ENCODE assay signal across 8 cellular contexts in genomic region chr2:127324635-127325034, GRCh38. TPM values are rescaled to one million over a fixed set of nuclear protein-coding genes. Genes with fewer than 3 reads are reported as not detected.
DNase-seq lines count a peak whose midpoint lies in the region; ATAC-seq, FAIRE-seq and TF ChIP-seq lines count a peak whose summit lies in the region.

No MANE protein-coding gene starts in this region.

- no peak overlapping the region for H4K91ac ChIP-seq in trophoblast cell (ENCODE audit: low read depth, low read length)

- DNase-seq in A673 (ENCODE audit: low spot score) (peak; percentile 66), OCI-M1 (lab: John Stamatoyannopoulos, UW) (peak; percentile 60), endothelial cell of umbilical vein (ENCODE audit: low read depth, low spot score) (peak; percentile 66), trophoblast cell (peak; percentile 28 to 67), T-helper 17 cell (no peak), NCI-H1930 (lab: John Stamatoyannopoulos, UW) (no peak)

- FAIRE-seq in endothelial cell of umbilical vein (lab: Jason Lieb, UNC), result peak; percentile 48

- no peak overlapping the region for H2BK12ac ChIP-seq in trophoblast cell (ENCODE audit: low read length)

- no peak for TF ChIP-seq POLR2A in endothelial cell of umbilical vein (IDR thresholded peaks at IDR 0.05; ENCODE audit: low read depth, low read length)

- H3K79me2 ChIP-seq in endothelial cell of umbilical vein (ENCODE audit: control insufficient read depth, insufficient read depth, low read length) (no peaks in the 10 kb centered on the region), trophoblast cell (ENCODE audit: control insufficient read depth, insufficient read depth, low read length, poor library complexity) (no peaks in the 10 kb centered on the region)

- H3K23ac ChIP-seq in trophoblast cell (ENCODE audit: low read length), result no peak overlapping the region

- H3K9me1 ChIP-seq in endothelial cell of umbilical vein (replicated peaks; ENCODE audit: control insufficient read depth, extremely low read depth, insufficient read depth, low read length), result no peaks in the 10 kb centered on the region

- H3K27me3 ChIP-seq in A673 (replicated peaks; ENCODE audit: insufficient read depth, low read depth, low read length, poor library complexity) (no peaks in the 10 kb centered on the region), endothelial cell of umbilical vein (ENCODE audit: control insufficient read depth in 2 of 2, insufficient read depth in 2 of 2, low read length in 2 of 2) (no peaks in the 10 kb centered on the region), trophoblast cell (ENCODE audit: insufficient read depth, low read length) (no peaks in the 10 kb centered on the region)

- H3K27ac Mint-ChIP-seq in T-helper 17 cell, result no peak overlapping the region

- H4K20me1 ChIP-seq in endothelial cell of umbilical vein (replicated peaks; ENCODE audit: control insufficient read depth, extremely low read depth, insufficient read depth, low read length), result no peaks in the 10 kb centered on the region

- no peaks in the 10 kb centered on the region for H3K27me3 Mint-ChIP-seq in T-helper 17 cell

- peaks cover 31% of the 10 kb centered on the region for H3K36me3 ChIP-seq in A673 (ENCODE audit: insufficient read depth, low read length, poor library complexity, severe bottlenecking)
- H3K36me3 ChIP-seq in endothelial cell of umbilical vein (ENCODE audit: control insufficient read depth in 2 of 2, extremely low read depth in 1 of 2, insufficient read depth in 2 of 2, low read length in 2 of 2), result peaks cover 2% of the 10 kb centered on the region in 2 experiments
- peaks cover 7 to 9% of the 10 kb centered on the region in 2 experiments for H3K36me3 ChIP-seq in trophoblast cell (ENCODE audit: control insufficient read depth in 1 of 2, insufficient read depth in 2 of 2, low read length in 2 of 2)

- BruUV-seq in A673 (replicated peaks; lab: Mats Ljungman, UMichigan) (no TSS peak), endothelial cell of umbilical vein (replicated peaks; lab: Mats Ljungman, UMichigan) (no TSS peak)

- POLR2A ChIA-PET in A673 (lab: Charles Lee; ENCODE audit: low non-redundant PET) (no interaction called here), endothelial cell of umbilical vein (lab: Charles Lee) (no interaction called here)

- H3K9me3 ChIP-seq in A673 (ENCODE audit: low read depth, low read length, poor library complexity, severe bottlenecking) (no peaks in the 10 kb centered on the region), endothelial cell of umbilical vein (replicated peaks; ENCODE audit: control insufficient read depth, insufficient read depth, low read length) (no peaks in the 10 kb centered on the region), trophoblast cell (ENCODE audit: insufficient read depth, low read depth, low read length) (no peaks in the 10 kb centered on the region), T-helper 17 cell (ENCODE audit: control insufficient read depth, low read length, poor library complexity, severe bottlenecking) (no peaks in the 10 kb centered on the region)

- no peak overlapping the region for H3K4me3 Mint-ChIP-seq in T-helper 17 cell

- ATAC-seq in HG03139 (IDR thresholded peaks at IDR 0.05; ENCODE audit: unreplicated experiment) (no peak), T-helper 17 cell (no peak)

- no peak overlapping the region for H3K18ac ChIP-seq in trophoblast cell (ENCODE audit: low read length)

- H3K4me1 ChIP-seq in A673 (ENCODE audit: insufficient read depth, low read length, poor library complexity, severe bottlenecking) (no peaks in the 10 kb centered on the region), endothelial cell of umbilical vein (ENCODE audit: control insufficient read depth, extremely low read depth, insufficient read depth, low read length) (no peaks in the 10 kb centered on the region), trophoblast cell (ENCODE audit: control insufficient read depth in 1 of 2, insufficient read depth in 2 of 2, low read length in 2 of 2) (no peaks in the 10 kb centered on the region)

- H3K27ac ChIP-seq in A673 (ENCODE audit: low read depth, low read length, poor library complexity, severe bottlenecking) (no peak overlapping the region), endothelial cell of umbilical vein (ENCODE audit: insufficient read depth, low read depth, low read length) (no peak overlapping the region), trophoblast cell (ENCODE audit: low read depth, low read length) (no peak overlapping the region)

- H3K4me1 Mint-ChIP-seq in T-helper 17 cell, result no peaks in the 10 kb centered on the region

- no peak overlapping the region for H2AK5ac ChIP-seq in trophoblast cell (ENCODE audit: low read length)

- H3K9ac ChIP-seq in endothelial cell of umbilical vein (replicated peaks; ENCODE audit: extremely low read depth, insufficient read depth, low read length) (no peak overlapping the region), trophoblast cell (ENCODE audit: low read length) (no peak overlapping the region)

- no CpG with 5 or more reads among the region's 3 CpGs for WGBS in trophoblast cell (ENCODE audit: extremely low coverage, insufficient coverage, insufficient read length)

- no peak overlapping the region for H2BK120ac ChIP-seq in trophoblast cell (ENCODE audit: insufficient read depth, low read length, poor library complexity)

- no peak overlapping the region for H3K4me3 ChIP-seq in A673 (ENCODE audit: low read depth, low read length, poor library complexity, severe bottlenecking)
- H3K4me3 ChIP-seq in endothelial cell of umbilical vein (replicated peaks in 1 of 3; ENCODE audit: insufficient read depth in 1 of 3, low read depth in 1 of 3, low read length in 3 of 3), result no peak overlapping the region
- H3K4me3 ChIP-seq in trophoblast cell (ENCODE audit: low read depth, low read length), result no peak overlapping the region

- no peak overlapping the region for H2AFZ ChIP-seq in endothelial cell of umbilical vein (ENCODE audit: low read depth, low read length)
- H2AFZ ChIP-seq in trophoblast cell (ENCODE audit: insufficient read depth, low read length, poor library complexity), result no peak overlapping the region

- peak; percentile 78 for TF ChIP-seq CTCF in A673 (conservative IDR thresholded peaks at IDR 0.05; ENCODE audit: low read depth, low read length)
- TF ChIP-seq CTCF in GM12874 (IDR thresholded peaks at IDR 0.05; ENCODE audit: insufficient read depth, low read depth, low read length), result peak; percentile 33; the same call in 1 of the 2 replicates
- peak; percentile 38 to 48 for TF ChIP-seq CTCF in endothelial cell of umbilical vein (IDR thresholded peaks at IDR 0.05; ENCODE audit: extremely low read depth in 1 of 2, insufficient read depth in 1 of 2, low read depth in 1 of 2, low read length in 2 of 2)

- dilution Hi-C loops in endothelial cell of umbilical vein (cut with MboI; ENCODE audit: extremely low pct_ligation_motif_present, low sequenced_read_pairs), result no loop called here

- H3K4me2 ChIP-seq in endothelial cell of umbilical vein (ENCODE audit: insufficient read depth, low read length) (no peak overlapping the region), trophoblast cell (ENCODE audit: low read length) (no peak overlapping the region)

- no peak overlapping the region for H4K12ac ChIP-seq in trophoblast cell (ENCODE audit: low read depth, low read length)

- no peak overlapping the region for H2BK5ac ChIP-seq in trophoblast cell (ENCODE audit: low read depth, low read length, poor library complexity)

- H4K8ac ChIP-seq in trophoblast cell (ENCODE audit: low read depth, low read length), result no peak overlapping the region

- no peak overlapping the region for H3K14ac ChIP-seq in trophoblast cell (ENCODE audit: low read length)

- peaks cover 5% of the 10 kb centered on the region for H3K36me3 Mint-ChIP-seq in T-helper 17 cell (ENCODE audit: low read depth)

- intact Hi-C loops in A673 (cut with micrococcal nuclease; ENCODE audit: unreplicated experiment), result loop anchor here (1.0 to 5.0 kb wide), 3 partner anchors 127 to 324 kb away; no protein-coding TSS in a partner anchor
- intact Hi-C loops in endothelial cell of umbilical vein (cut with micrococcal nuclease), result loop anchor here (1.0 kb wide), 1 partner anchor 155 kb away; no protein-coding TSS in a partner anchor

- H3K79me1 ChIP-seq in trophoblast cell (ENCODE audit: low read length), result no peaks in the 10 kb centered on the region

- H3K4ac ChIP-seq in trophoblast cell (ENCODE audit: low read depth, low read length), result no peak overlapping the region

- CTCF ChIA-PET in A673 (lab: Charles Lee) (interaction anchor here (1.5 kb wide), 2 partner anchors 129 to 154 kb away, joined by 7 to 10 read pairs; no protein-coding TSS in a partner anchor), endothelial cell of umbilical vein (lab: Charles Lee) (interaction anchor here (0.7 to 3.3 kb wide), 19 partner anchors 9 to 371 kb away, joined by 3 to 125 read pairs (median 5); partner anchors contain the start of gene LIMS2)

TF ChIP-seq in endothelial cell of umbilical vein, 7 proteins besides CTCF, POLR2A, EP300 and RAD21:
- TF ChIP-seq MYC (IDR thresholded peaks at IDR 0.05; ENCODE audit: low read depth, low read length), result no peak
- no peak for TF ChIP-seq JUN (IDR thresholded peaks at IDR 0.05; ENCODE audit: borderline replicate concordance, insufficient read depth, insufficient read length, low read depth)
- TF ChIP-seq EZH2 (IDR thresholded peaks at IDR 0.05; ENCODE audit: borderline replicate concordance, low read depth, low read length, severe bottlenecking), result no peak

RNA-seq across cellular contexts. Expression of gene ERCC3, which starts 30.7 kb away (rescaled TPM):
- 69.5 and 70.2 TPM in 2 replicates for total RNA-seq in A673 (2021)
- total RNA-seq in endothelial cell of umbilical vein, result 46.6 and 47.3 TPM in 2 replicates
- polyA plus RNA-seq in endothelial cell of umbilical vein, result 35.2 and 40.7 TPM in 2 replicates
- 43.7 and 46.5 TPM in 2 replicates for polyA plus RNA-seq in endothelial cell of umbilical vein (2011; cell fraction: cytosol; rRNA removed)
- 187 and 192 TPM in 2 replicates for polyA plus RNA-seq in endothelial cell of umbilical vein (2011; cell fraction: nucleus; rRNA removed)
- 39.2 and 47.9 TPM in 2 replicates for polyA plus RNA-seq in endothelial cell of umbilical vein (2012)
- 57.7 and 58.9 TPM in 2 replicates for polyA minus RNA-seq in endothelial cell of umbilical vein
- polyA minus RNA-seq in endothelial cell of umbilical vein (2011; cell fraction: cytosol; rRNA and poly(A)+ RNA removed), result 19.7 TPM
- polyA minus RNA-seq in endothelial cell of umbilical vein (2011; cell fraction: nucleus; rRNA and poly(A)+ RNA removed), result 46.3 and 65.1 TPM in 2 replicates
- 25.4 and 25.5 TPM in 2 replicates for polyA plus RNA-seq in trophoblast cell (2013)
- 10 to 100 TPM; 33.5 to 43.5 TPM for total RNA-seq in T-helper 17 cell

Comparison
In these comparisons a context has a peak if more than half of its experiments do, and no peak if none do; other contexts are left out.
1. DNase-seq: peak in A673 (single experiment), OCI-M1 (single experiment), endothelial cell of umbilical vein (single experiment) and trophoblast cell (2 of 2); none in T-helper 17 cell (0 of 3) and NCI-H1930 (0 of 2).
2. Peak in every context shown above with its lines, with median percentiles within 50 percentile points of each other: CTCF ChIP-seq.